18 cellular contexts compared by ENCODE assay signal in the genomic region with DNA sequence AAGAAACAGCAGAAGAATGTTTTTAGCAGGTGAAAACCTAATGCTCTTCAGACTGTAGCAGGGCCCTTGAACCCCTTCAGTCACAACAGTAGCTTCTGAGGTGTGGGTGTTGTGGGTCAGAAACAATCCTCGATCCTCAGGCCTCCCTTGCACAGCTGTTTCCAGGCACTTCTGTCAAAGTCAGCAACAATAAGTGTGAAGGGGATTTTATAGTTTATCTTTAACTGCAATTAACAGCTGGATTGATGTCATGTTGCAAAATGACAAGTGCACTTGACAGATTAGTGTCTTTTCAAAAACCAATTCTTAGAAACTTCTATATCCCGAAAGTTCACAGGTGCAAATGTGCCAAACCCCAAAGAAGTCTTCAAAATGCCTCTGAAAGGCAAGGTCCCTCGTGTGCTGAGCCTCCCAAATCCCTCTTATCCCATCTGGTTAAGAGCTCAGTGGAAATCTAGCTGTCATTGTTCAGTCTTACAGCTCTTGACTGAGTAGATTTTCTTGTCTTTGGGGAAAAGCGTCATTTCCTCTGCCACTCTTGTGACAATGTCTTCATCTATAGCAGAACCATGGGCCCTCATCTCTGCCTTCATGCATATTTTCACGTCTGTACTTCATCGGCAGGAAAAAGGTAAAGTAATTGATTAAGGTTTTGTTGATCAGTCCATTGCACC. TPM values are rescaled to one million over a fixed set of nuclear protein-coding genes. Genes with fewer than 3 reads are reported as not detected.
DNase-seq lines count a peak whose midpoint lies in the region; ATAC-seq, FAIRE-seq and TF ChIP-seq lines count a peak whose summit lies in the region.
"Had no signal": no experiment of that assay in that cellular context is flagged by ENCODE, and none has a peak within 500 bp of the region (broad histone marks: within the 10 kb centered on the region; RNA-seq: fewer than 3 reads in every experiment).

No MANE protein-coding gene starts in this region.

- no peak overlapping the region for H2AFZ ChIP-seq in neural cell (ENCODE audit: low read depth, low read length)

- H3K27me3 ChIP-seq in neural cell (ENCODE audit: insufficient read depth, low read depth, low read length): no peaks in the 10 kb centered on the region
- peaks cover 0 to 81% (median 0%) of the 10 kb centered on the region in 4 donors for H3K27me3 ChIP-seq in esophagus squamous epithelium

- no peak for DNase-seq in GM12892 (ENCODE audit: insufficient read length)
- DNase-seq in NCI-H82 treated with DMSO at 0.1 percent for 48 hours (lab: John Stamatoyannopoulos, UW; ENCODE audit: unreplicated experiment): peak; percentile 42
- no peak for DNase-seq in ureter (ENCODE audit: low spot score)
- no peak for DNase-seq in DMS153 treated with DMSO at 0.1 percent for 48 hours (lab: John Stamatoyannopoulos, UW; ENCODE audit: unreplicated experiment)
- DNase-seq in esophagus squamous epithelium (lab: John Stamatoyannopoulos, UW): no peak
- DNase-seq: Caco-2; CD8-positive, alpha-beta T cell; DMS 273 treated with DMSO at 0.1 percent for 48 hours; DMS79; GOT3; H9; Karpas-422 had no signal

- peak; percentile 90 for TF ChIP-seq EP300 in neural cell (conservative IDR thresholded peaks at IDR 0.05; ENCODE audit: poor library complexity, severe bottlenecking)

- no peaks in the 10 kb centered on the region for H3K36me3 ChIP-seq in neural cell (ENCODE audit: insufficient read depth, low read length)
- H3K36me3 ChIP-seq in esophagus squamous epithelium: no peaks in the 10 kb centered on the region

- peak overlapping the region; percentile 40 for H3K4me3 ChIP-seq in neural cell (ENCODE audit: low read length)
- no peak overlapping the region for H3K4me3 ChIP-seq in esophagus squamous epithelium
- H3K4me3 ChIP-seq: A549 had no signal

- H3K9ac ChIP-seq in neural cell (ENCODE audit: low read length): peak overlapping the region; percentile 34

- no peak for TF ChIP-seq CTCF in neural cell (IDR thresholded peaks at IDR 0.05; ENCODE audit: poor library complexity, severe bottlenecking)
- no peak for TF ChIP-seq CTCF in esophagus squamous epithelium (IDR thresholded peaks at IDR 0.05)

- no peaks in the 10 kb centered on the region for H3K9me2 ChIP-seq in neural cell (ENCODE audit: insufficient read depth, low read length)

- no peak for TF ChIP-seq RAD21 in neural cell (conservative IDR thresholded peaks at IDR 0.05)

- ATAC-seq in GM19463 (IDR thresholded peaks at IDR 0.05; ENCODE audit: unreplicated experiment): peak; percentile 56
- ATAC-seq in HG03135 (IDR thresholded peaks at IDR 0.05; ENCODE audit: unreplicated experiment): no peak
- ATAC-seq: CD8-positive, alpha-beta T cell had no signal

- H3K4me1 ChIP-seq in esophagus squamous epithelium: no peaks in the 10 kb centered on the region
- H3K4me1 ChIP-seq: A549, Caco-2 had no signal

- H3K27ac ChIP-seq in neural cell (ENCODE audit: low read length): peak overlapping the region; percentile 80
- no peak overlapping the region for H3K27ac ChIP-seq in esophagus squamous epithelium
- H3K27ac ChIP-seq: A549, HL-60 had no signal

- H3K4me2 ChIP-seq in neural cell (ENCODE audit: low read length): peak overlapping the region; percentile 22
- H3K4me2 ChIP-seq: A549 had no signal

- peaks cover 3% of the 10 kb centered on the region for H3F3A ChIP-seq in neural cell (ENCODE audit: insufficient read depth, low read length, poor library complexity, severe bottlenecking)

- no peaks in the 10 kb centered on the region for H4K20me1 ChIP-seq in neural cell (ENCODE audit: insufficient read depth)

- no peaks in the 10 kb centered on the region for H3K79me2 ChIP-seq in neural cell (replicated peaks; ENCODE audit: insufficient read depth, low read length)

- intact Hi-C loops in esophagus squamous epithelium (cut with DNase I): no loop called here

- TF ChIP-seq POLR2A in GM12892 (IDR thresholded peaks at IDR 0.05; ENCODE audit: low read depth, low read length) (no peak), esophagus squamous epithelium (IDR thresholded peaks at IDR 0.05) (no peak)

- peak; percentile 61 for FAIRE-seq in GM12892 (lab: Jason Lieb, UNC)
- FAIRE-seq: A549 had no signal

- WGBS in esophagus squamous epithelium, 2 donors: 70 to 74% methylated on average over 6 of the region's 6 CpGs

- H3K9me3 ChIP-seq in neural cell (ENCODE audit: low read length) (no peaks in the 10 kb centered on the region), esophagus squamous epithelium (no peaks in the 10 kb centered on the region)
- H3K9me3 ChIP-seq: A549, Caco-2 had no signal

TF ChIP-seq in neural cell, 6 proteins besides CTCF, POLR2A, EP300 and RAD21:
- TF ChIP-seq MXI1 (conservative IDR thresholded peaks at IDR 0.05; ENCODE audit: poor library complexity, severe bottlenecking) (no peak), POLR2AphosphoS5 (IDR thresholded peaks at IDR 0.05) (no peak)
- TF ChIP-seq, protein P1, sequence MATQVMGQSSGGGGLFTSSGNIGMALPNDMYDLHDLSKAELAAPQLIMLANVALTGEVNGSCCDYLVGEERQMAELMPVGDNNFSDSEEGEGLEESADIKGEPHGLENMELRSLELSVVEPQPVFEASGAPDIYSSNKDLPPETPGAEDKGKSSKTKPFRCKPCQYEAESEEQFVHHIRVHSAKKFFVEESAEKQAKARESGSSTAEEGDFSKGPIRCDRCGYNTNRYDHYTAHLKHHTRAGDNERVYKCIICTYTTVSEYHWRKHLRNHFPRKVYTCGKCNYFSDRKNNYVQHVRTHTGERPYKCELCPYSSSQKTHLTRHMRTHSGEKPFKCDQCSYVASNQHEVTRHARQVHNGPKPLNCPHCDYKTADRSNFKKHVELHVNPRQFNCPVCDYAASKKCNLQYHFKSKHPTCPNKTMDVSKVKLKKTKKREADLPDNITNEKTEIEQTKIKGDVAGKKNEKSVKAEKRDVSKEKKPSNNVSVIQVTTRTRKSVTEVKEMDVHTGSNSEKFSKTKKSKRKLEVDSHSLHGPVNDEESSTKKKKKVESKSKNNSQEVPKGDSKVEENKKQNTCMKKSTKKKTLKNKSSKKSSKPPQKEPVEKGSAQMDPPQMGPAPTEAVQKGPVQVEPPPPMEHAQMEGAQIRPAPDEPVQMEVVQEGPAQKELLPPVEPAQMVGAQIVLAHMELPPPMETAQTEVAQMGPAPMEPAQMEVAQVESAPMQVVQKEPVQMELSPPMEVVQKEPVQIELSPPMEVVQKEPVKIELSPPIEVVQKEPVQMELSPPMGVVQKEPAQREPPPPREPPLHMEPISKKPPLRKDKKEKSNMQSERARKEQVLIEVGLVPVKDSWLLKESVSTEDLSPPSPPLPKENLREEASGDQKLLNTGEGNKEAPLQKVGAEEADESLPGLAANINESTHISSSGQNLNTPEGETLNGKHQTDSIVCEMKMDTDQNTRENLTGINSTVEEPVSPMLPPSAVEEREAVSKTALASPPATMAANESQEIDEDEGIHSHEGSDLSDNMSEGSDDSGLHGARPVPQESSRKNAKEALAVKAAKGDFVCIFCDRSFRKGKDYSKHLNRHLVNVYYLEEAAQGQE (IDR thresholded peaks at IDR 0.05; ENCODE audit: borderline replicate concordance): peak; percentile 43

RNA-seq across cellular contexts. Expression of a gene that starts 29.6 kb away (rescaled TPM):
- 0.51 TPM for polyA plus RNA-seq in GM12892 (2012; ENCODE audit: missing spikeins)
- not detected in 2 replicates for polyA plus RNA-seq in neural cell
- polyA minus RNA-seq in neural cell: not detected in 2 replicates
- total RNA-seq in ureter: 1.4 TPM
- total RNA-seq in esophagus squamous epithelium: under 1 TPM in 1 of 4 donors, not detected in 3; 0.19 TPM
- total RNA-seq: Caco-2; CD8-positive, alpha-beta T cell; G401 had no signal
- polyA plus RNA-seq: A549 had no signal

RNA-seq across cellular contexts. Expression of a gene that starts 35.5 kb away (rescaled TPM):
- polyA plus RNA-seq in GM12892 (2012; ENCODE audit: missing spikeins): 3.0 TPM
- 18.2 and 19.2 TPM in 2 replicates for polyA plus RNA-seq in neural cell
- 18.6 and 18.7 TPM in 2 replicates for polyA minus RNA-seq in neural cell
- total RNA-seq in ureter: 9.1 TPM
- 1 to 10 TPM in 3 of 4 donors, under 1 TPM in 1; 0.42 to 6.1 (median 1.7) TPM for total RNA-seq in esophagus squamous epithelium
